8 cellular contexts compared by ENCODE assay signal in the genomic region with DNA sequence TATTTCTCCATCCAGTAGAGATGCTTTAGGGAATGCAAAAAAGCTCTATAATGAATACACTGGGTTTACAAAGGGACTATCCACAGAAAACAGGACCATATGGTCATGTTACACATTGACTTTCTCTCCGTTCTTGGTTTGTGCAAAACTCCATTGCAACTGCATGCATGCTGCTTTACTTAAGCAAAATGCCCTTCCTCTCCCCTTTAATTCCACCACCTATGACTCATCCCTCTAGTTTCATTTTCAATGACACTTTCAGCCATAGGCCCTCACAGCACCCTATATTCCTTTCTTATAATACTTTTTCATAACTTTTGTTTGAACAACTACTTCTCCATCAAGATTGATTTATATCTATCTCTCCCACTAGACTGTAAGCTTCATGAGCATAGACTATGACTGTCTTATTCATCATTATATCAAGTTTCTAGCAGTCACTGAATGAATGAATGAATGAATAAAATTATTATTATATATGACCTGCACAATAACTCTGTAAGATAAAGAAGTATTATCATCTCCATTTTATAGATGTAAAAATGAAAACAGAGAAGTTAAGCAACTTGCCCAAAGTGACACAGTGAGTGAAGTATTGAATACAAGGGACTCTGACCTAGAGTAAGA.
DNase-seq lines count a peak whose midpoint lies in the region; ATAC-seq and TF ChIP-seq lines count a peak whose summit lies in the region.

No MANE protein-coding gene starts in this region.

- BruUV-seq in PC-3 (replicated peaks; lab: Mats Ljungman, UMichigan) = no TSS peak

- no peak overlapping the region for H2BK120ac ChIP-seq in mesendoderm (ENCODE audit: low read depth, low read length)

- H2BK15ac ChIP-seq in mesendoderm (replicated peaks; ENCODE audit: low read depth) = no peak overlapping the region

- H3K27ac ChIP-seq in PC-3 (ENCODE audit: low read length) (no peak overlapping the region), mesendoderm (ENCODE audit: low read depth, low read length) (no peak overlapping the region)

- POLR2A ChIA-PET in PC-3 (lab: Charles Lee; ENCODE audit: unreplicated experiment) (no interaction called here), T-cell (lab: Charles Lee) (no interaction called here)

- no peak overlapping the region for H4K8ac ChIP-seq in mesendoderm (ENCODE audit: low read depth, low read length)

- H3K4me2 ChIP-seq in PC-3 (ENCODE audit: low read length) = no peak overlapping the region
- no peak overlapping the region for H3K4me2 ChIP-seq in mesendoderm (ENCODE audit: low read length)

- no peak overlapping the region for H2BK5ac ChIP-seq in mesendoderm (ENCODE audit: low read length)

- no peaks in the 10 kb centered on the region for H4K20me1 ChIP-seq in PC-3 (ENCODE audit: low read length)

- no peak overlapping the region for H3K23ac ChIP-seq in mesendoderm (ENCODE audit: low read length)

- peak; percentile 93 for ATAC-seq in GM18909 (IDR thresholded peaks at IDR 0.05; ENCODE audit: poor library complexity, unreplicated experiment)
- peak; percentile 96 for ATAC-seq in HG02840 (IDR thresholded peaks at IDR 0.05; ENCODE audit: low FRiP score, unreplicated experiment)
- ATAC-seq in PC-3 = peak; percentile 65
- ATAC-seq in T-cell (replicated peaks in 1 of 4) = no peak

- H3K27me3 ChIP-seq in PC-3 (ENCODE audit: low read length) = no peaks in the 10 kb centered on the region
- no peaks in the 10 kb centered on the region for H3K27me3 ChIP-seq in mesendoderm (ENCODE audit: insufficient read depth, low read length, poor library complexity)

- H3K4ac ChIP-seq in mesendoderm (ENCODE audit: low read depth, low read length) = no peak overlapping the region

- no peaks in the 10 kb centered on the region for H3K79me1 ChIP-seq in mesendoderm (ENCODE audit: low read length)

- no peaks in the 10 kb centered on the region for H3K79me2 ChIP-seq in PC-3 (ENCODE audit: low read length)
- H3K79me2 ChIP-seq in mesendoderm (ENCODE audit: control insufficient read depth, insufficient read depth, low read length) = no peaks in the 10 kb centered on the region

- CTCF ChIA-PET in PC-3 (lab: Charles Lee) (no interaction called here), T-cell (lab: Charles Lee) (interaction anchor here in 1 of 2 donors (1.2 kb wide), 1 partner anchor 43 kb away, joined by 3 read pairs; no protein-coding TSS in a partner anchor)

- no CpG with 5 or more reads among the region's 1 CpG for WGBS in mesendoderm (ENCODE audit: extremely low coverage, insufficient coverage, low lambda C conversion rate)

- H2AK5ac ChIP-seq in mesendoderm (ENCODE audit: low read length) = no peak overlapping the region

- no peaks in the 10 kb centered on the region for H3K27me3 Mint-ChIP-seq in T-cell

- H3K36me3 ChIP-seq in PC-3 (ENCODE audit: low read depth, low read length) = no peaks in the 10 kb centered on the region
- H3K36me3 ChIP-seq in mesendoderm (ENCODE audit: control insufficient read depth, insufficient read depth, low read length) = no peaks in the 10 kb centered on the region

- no peaks in the 10 kb centered on the region for H3K9me2 ChIP-seq in PC-3 (replicated peaks; ENCODE audit: low read length)

- H4K5ac ChIP-seq in mesendoderm (ENCODE audit: low read length) = no peak overlapping the region

- no peak overlapping the region for H2AFZ ChIP-seq in PC-3 (ENCODE audit: low read length)

- H3K36me3 Mint-ChIP-seq in T-cell = no peaks in the 10 kb centered on the region

- H3K56ac ChIP-seq in mesendoderm (ENCODE audit: low read length) = no peak overlapping the region

- H3K9me3 ChIP-seq in PC-3 (ENCODE audit: low read length) = no peaks in the 10 kb centered on the region

- no peak overlapping the region for H3K27ac Mint-ChIP-seq in T-cell

- H3K9ac ChIP-seq in PC-3 (ENCODE audit: low read length) (no peak overlapping the region), mesendoderm (ENCODE audit: low read length) (no peak overlapping the region)

- H3K4me1 ChIP-seq in PC-3 (ENCODE audit: insufficient read depth, low read length) (peaks cover 35% of the 10 kb centered on the region), mesendoderm (ENCODE audit: control insufficient read depth, low read depth, low read length) (no peaks in the 10 kb centered on the region)

- H3K4me3 ChIP-seq in PC-3 (ENCODE audit: low read length) = no peak overlapping the region
- no peak overlapping the region for H3K4me3 ChIP-seq in mesendoderm (ENCODE audit: low read length)

- H3K4me3 Mint-ChIP-seq in T-cell = no peak overlapping the region

- no peak for TF ChIP-seq CTCF in PC-3 (conservative IDR thresholded peaks at IDR 0.05; ENCODE audit: low read depth, low read length)

- no peaks in the 10 kb centered on the region for H3K4me1 Mint-ChIP-seq in T-cell

- H3F3A ChIP-seq in PC-3 (ENCODE audit: low read length, unreplicated experiment) = no peaks in the 10 kb centered on the region

- H3K9me3 Mint-ChIP-seq in T-cell = no peaks in the 10 kb centered on the region

- H3K18ac ChIP-seq in mesendoderm (ENCODE audit: low read length) = no peak overlapping the region

- intact Hi-C loops in PC-3 (cut with micrococcal nuclease) = no loop called here

- DNase-seq in PC-3 (peak; percentile 58), mesendoderm (peak; percentile 9), cortex of kidney (lab: John Stamatoyannopoulos, UW) (no peak), NCI-H2227 treated with DMSO at 0.1 percent for 48 hours (lab: John Stamatoyannopoulos, UW) (no peak), NCI-H187 treated with DMSO at 0.1 percent for 48 hours (lab: John Stamatoyannopoulos, UW) (no peak), T-cell (no peak)

Comparison
In these comparisons a context has a peak if more than half of its experiments do, and no peak if none do; other contexts are left out.
1. ATAC-seq: peak in GM18909 (single experiment), HG02840 (single experiment) and PC-3 (single experiment); none in T-cell (0 of 4).
2. DNase-seq: peak in PC-3 (single experiment) and mesendoderm (single experiment); none in cortex of kidney (single experiment), NCI-H2227 treated with DMSO at 0.1 percent for 48 hours (single experiment), NCI-H187 treated with DMSO at 0.1 percent for 48 hours (single experiment) and T-cell (0 of 34).